ENCODE assay signal across 38 cellular contexts in the genomic region with DNA sequence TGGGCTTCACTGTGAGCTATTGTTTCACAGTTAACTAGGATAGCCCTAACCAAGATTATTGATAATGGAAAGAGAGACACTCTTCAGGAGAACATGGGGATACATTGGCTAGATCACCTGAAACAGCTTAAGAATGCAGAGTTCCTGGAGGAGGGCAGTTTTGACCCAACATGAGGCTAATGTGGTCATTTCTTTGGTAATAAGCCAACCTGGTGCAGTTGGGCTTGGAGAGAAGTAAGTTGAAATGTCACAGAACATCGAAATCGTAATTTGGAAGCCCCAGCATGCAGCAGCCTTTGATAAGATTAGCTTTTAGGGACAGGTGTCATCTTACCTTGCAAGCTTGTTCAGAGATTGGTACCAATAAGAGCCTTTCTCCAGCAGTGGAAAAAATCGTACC.
"Had no signal": no experiment of that assay in that cellular context is flagged by ENCODE, and none has a peak within 500 bp of the region (broad histone marks: within the 10 kb centered on the region; RNA-seq: fewer than 3 reads in every experiment).

No MANE protein-coding gene starts in this region.

- H3K27me3 ChIP-seq: adrenal gland, ascending aorta, body of pancreas, brain microvascular endothelial cell, breast epithelium, cardiac muscle cell had no signal

- H3K36me3 Mint-ChIP-seq: activated naive CD4-positive, alpha-beta T cell treated with anti-CD3 and anti-CD28 coated beads, Interleukin-2, amount 10 ng/mL, durations not matched to agents 7 days and 5 days; activated naive CD4-positive, alpha-beta T cell treated with anti-CD3 and anti-CD28 coated beads, Interleukin-2, amount 50 U/mL, for 24 hours; activated naive CD4-positive, alpha-beta T cell treated with anti-CD3 and anti-CD28 coated beads, Interleukin-2, amount 50 U/mL, for 72 hours; activated naive CD8-positive, alpha-beta T cell; activated naive CD8-positive, alpha-beta T cell treated with anti-CD3 and anti-CD28 coated beads for 36 hours; activated naive CD8-positive, alpha-beta T cell treated with anti-CD3 and anti-CD28 coated beads, Interleukin-2, amount 10 ng/mL, durations not matched to agents 7 days and 5 days; brain had no signal

- H3K9me3 Mint-ChIP-seq: activated naive CD4-positive, alpha-beta T cell treated with anti-CD3 and anti-CD28 coated beads for 36 hours; activated naive CD4-positive, alpha-beta T cell treated with anti-CD3 and anti-CD28 coated beads, Interleukin-2, amount 10 ng/mL, durations not matched to agents 7 days and 5 days; activated naive CD8-positive, alpha-beta T cell treated with anti-CD3 and anti-CD28 coated beads for 36 hours; activated T-helper 2 cell treated with anti-CD3 and anti-CD28 coated beads, Interferon-gamma antibody, Interleukin-2, Interleukin-4, amounts not matched to agents 10 μg/mL and 5 μg/mL and 100 μg/mL, durations not matched to agents 14 hours and 24 hours and 36 hours had no signal

- H3K4me1 ChIP-seq: adrenal gland, ascending aorta, body of pancreas, breast epithelium had no signal

- DNase-seq: activated effector memory CD4-positive, alpha-beta T cell treated with anti-CD3 and anti-CD28 coated beads, Interleukin-2, amount 50 U/mL, for 16 hours; activated effector memory CD4-positive, alpha-beta T cell treated with Interleukin-2 at 50 U/mL for 16 hours; activated gamma-delta T cell; activated gamma-delta T cell treated with Interleukin-2 at 50 U/mL for 16 hours; activated naive CD4-positive, alpha-beta T cell; activated naive CD4-positive, alpha-beta T cell treated with anti-CD3 and anti-CD28 coated beads for 36 hours; activated naive CD4-positive, alpha-beta T cell treated with anti-CD3 and anti-CD28 coated beads, Interleukin-2, amount 10 ng/mL, durations not matched to agents 7 days and 5 days; activated naive CD4-positive, alpha-beta T cell treated with anti-CD3 and anti-CD28 coated beads, Interleukin-2, amount 50 U/mL, for 16 hours; activated naive CD4-positive, alpha-beta T cell treated with Interleukin-2 at 50 U/mL for 16 hours; activated naive CD8-positive, alpha-beta T cell treated with anti-CD3 and anti-CD28 coated beads for 36 hours; activated naive CD8-positive, alpha-beta T cell treated with anti-CD3 and anti-CD28 coated beads, Interleukin-2, amount 10 ng/mL, durations not matched to agents 7 days and 5 days; activated naive CD8-positive, alpha-beta T cell treated with anti-CD3 and anti-CD28 coated beads, Interleukin-2, amount 50 U/mL, for 24 hours; activated T-cell treated with anti-CD3 and anti-CD28 coated beads, Interleukin-2, amount 50 U/mL, for 1 hour; activated T-cell treated with anti-CD3 and anti-CD28 coated beads, Interleukin-2, amount 50 U/mL, for 24 hours; activated T-cell treated with anti-CD3 and anti-CD28 coated beads, Interleukin-2, amount 50 U/mL, for 4 hours; activated T-cell treated with anti-CD3 and anti-CD28 coated beads, Interleukin-2, amount 50 U/mL, for 48 hours; activated T-cell treated with anti-CD3 and anti-CD28 coated beads, Interleukin-2, amount 50 U/mL, for 72 hours; adrenal gland; amniotic stem cell; amygdala; anterior cingulate cortex; aorta; body of pancreas; brain microvascular endothelial cell; caudate nucleus; central memory CD4-positive, alpha-beta T cell; cerebellar nuclear complex had no signal

- H3K27ac ChIP-seq: adrenal gland, ascending aorta, body of pancreas, brain microvascular endothelial cell, breast epithelium, cardiac muscle cell had no signal

- H3K27ac Mint-ChIP-seq: activated naive CD4-positive, alpha-beta T cell treated with anti-CD3 and anti-CD28 coated beads for 36 hours; activated naive CD4-positive, alpha-beta T cell treated with anti-CD3 and anti-CD28 coated beads, Interleukin-2, amount 10 ng/mL, durations not matched to agents 7 days and 5 days; activated naive CD4-positive, alpha-beta T cell treated with anti-CD3 and anti-CD28 coated beads, Interleukin-2, amount 50 U/mL, for 24 hours; activated naive CD4-positive, alpha-beta T cell treated with anti-CD3 and anti-CD28 coated beads, Interleukin-2, amount 50 U/mL, for 72 hours; activated naive CD8-positive, alpha-beta T cell; activated naive CD8-positive, alpha-beta T cell treated with anti-CD3 and anti-CD28 coated beads for 36 hours; activated naive CD8-positive, alpha-beta T cell treated with anti-CD3 and anti-CD28 coated beads, Interleukin-2, amount 10 ng/mL, durations not matched to agents 7 days and 5 days; activated naive CD8-positive, alpha-beta T cell treated with anti-CD3 and anti-CD28 coated beads, Interleukin-2, amount 50 U/mL, for 24 hours; activated T-cell treated with anti-CD3 and anti-CD28 coated beads, Interleukin-2, amount 50 U/mL, for 24 hours; activated T-cell treated with anti-CD3 and anti-CD28 coated beads, Interleukin-2, amount 50 U/mL, for 72 hours; activated T-helper 1 cell treated with anti-CD3 and anti-CD28 coated beads, Interleukin-12 subunit alpha, Interleukin-12 subunit beta, Interleukin-2, Interleukin-4 antibody, amounts not matched to agents 30 ng/mL and 10 ng/mL and 1 ng/mL, durations not matched to agents 14 hours and 24 hours and 36 hours; activated T-helper 17 cell treated with anti-CD3 and anti-CD28 coated beads, Interleukin-2, amount 50 U/mL, for 72 hours; activated T-helper 2 cell treated with anti-CD3 and anti-CD28 coated beads, Interferon-gamma antibody, Interleukin-2, Interleukin-4, amounts not matched to agents 10 μg/mL and 5 μg/mL and 100 μg/mL, durations not matched to agents 14 hours and 24 hours and 36 hours; brain had no signal

- H3K4me3 Mint-ChIP-seq: activated naive CD4-positive, alpha-beta T cell treated with anti-CD3 and anti-CD28 coated beads for 36 hours; activated naive CD4-positive, alpha-beta T cell treated with anti-CD3 and anti-CD28 coated beads, Interleukin-2, amount 10 ng/mL, durations not matched to agents 7 days and 5 days; activated naive CD4-positive, alpha-beta T cell treated with anti-CD3 and anti-CD28 coated beads, Interleukin-2, amount 50 U/mL, for 24 hours; activated naive CD8-positive, alpha-beta T cell; activated naive CD8-positive, alpha-beta T cell treated with anti-CD3 and anti-CD28 coated beads for 36 hours; activated naive CD8-positive, alpha-beta T cell treated with anti-CD3 and anti-CD28 coated beads, Interleukin-2, amount 10 ng/mL, durations not matched to agents 7 days and 5 days; activated naive CD8-positive, alpha-beta T cell treated with anti-CD3 and anti-CD28 coated beads, Interleukin-2, amount 50 U/mL, for 24 hours; activated T-cell treated with anti-CD3 and anti-CD28 coated beads, Interleukin-2, amount 50 U/mL, for 24 hours; activated T-cell treated with anti-CD3 and anti-CD28 coated beads, Interleukin-2, amount 50 U/mL, for 4 hours; activated T-cell treated with anti-CD3 and anti-CD28 coated beads, Interleukin-2, amount 50 U/mL, for 72 hours; activated T-helper 1 cell treated with anti-CD3 and anti-CD28 coated beads, Interleukin-12 subunit alpha, Interleukin-12 subunit beta, Interleukin-2, Interleukin-4 antibody, amounts not matched to agents 30 ng/mL and 10 ng/mL and 1 ng/mL, durations not matched to agents 14 hours and 24 hours and 36 hours; activated T-helper 17 cell treated with anti-CD3 and anti-CD28 coated beads, Interleukin-2, amount 50 U/mL, for 72 hours; brain; central memory CD8-positive, alpha-beta T cell had no signal

- H3K9me3 ChIP-seq: adrenal gland, ascending aorta, body of pancreas, breast epithelium had no signal

- H3K4me1 Mint-ChIP-seq: activated naive CD4-positive, alpha-beta T cell treated with anti-CD3 and anti-CD28 coated beads, Interleukin-2, amount 10 ng/mL, durations not matched to agents 7 days and 5 days; activated naive CD4-positive, alpha-beta T cell treated with anti-CD3 and anti-CD28 coated beads, Interleukin-2, amount 50 U/mL, for 24 hours; activated naive CD8-positive, alpha-beta T cell treated with anti-CD3 and anti-CD28 coated beads, Interleukin-2, amount 10 ng/mL, durations not matched to agents 7 days and 5 days; activated naive CD8-positive, alpha-beta T cell treated with anti-CD3 and anti-CD28 coated beads, Interleukin-2, amount 50 U/mL, for 24 hours; activated T-helper 17 cell treated with anti-CD3 and anti-CD28 coated beads, Interleukin-2, amount 50 U/mL, for 72 hours; central memory CD8-positive, alpha-beta T cell had no signal

- H3K4me3 ChIP-seq: adrenal gland, ascending aorta, body of pancreas, breast epithelium, cardiac muscle cell had no signal

- H3K27me3 Mint-ChIP-seq: activated naive CD4-positive, alpha-beta T cell treated with anti-CD3 and anti-CD28 coated beads, Interleukin-2, amount 50 U/mL, for 24 hours; activated naive CD8-positive, alpha-beta T cell; activated naive CD8-positive, alpha-beta T cell treated with anti-CD3 and anti-CD28 coated beads, Interleukin-2, amount 10 ng/mL, durations not matched to agents 7 days and 5 days; activated T-cell treated with anti-CD3 and anti-CD28 coated beads, Interleukin-2, amount 50 U/mL, for 24 hours; activated T-helper 17 cell treated with anti-CD3 and anti-CD28 coated beads, Interleukin-2, amount 50 U/mL, for 72 hours; central memory CD8-positive, alpha-beta T cell had no signal

- H3K36me3 ChIP-seq: adrenal gland, ascending aorta, brain microvascular endothelial cell, breast epithelium, cardiac muscle cell had no signal
